ENCODE assay signal across 22 cellular contexts in the genomic region with DNA sequence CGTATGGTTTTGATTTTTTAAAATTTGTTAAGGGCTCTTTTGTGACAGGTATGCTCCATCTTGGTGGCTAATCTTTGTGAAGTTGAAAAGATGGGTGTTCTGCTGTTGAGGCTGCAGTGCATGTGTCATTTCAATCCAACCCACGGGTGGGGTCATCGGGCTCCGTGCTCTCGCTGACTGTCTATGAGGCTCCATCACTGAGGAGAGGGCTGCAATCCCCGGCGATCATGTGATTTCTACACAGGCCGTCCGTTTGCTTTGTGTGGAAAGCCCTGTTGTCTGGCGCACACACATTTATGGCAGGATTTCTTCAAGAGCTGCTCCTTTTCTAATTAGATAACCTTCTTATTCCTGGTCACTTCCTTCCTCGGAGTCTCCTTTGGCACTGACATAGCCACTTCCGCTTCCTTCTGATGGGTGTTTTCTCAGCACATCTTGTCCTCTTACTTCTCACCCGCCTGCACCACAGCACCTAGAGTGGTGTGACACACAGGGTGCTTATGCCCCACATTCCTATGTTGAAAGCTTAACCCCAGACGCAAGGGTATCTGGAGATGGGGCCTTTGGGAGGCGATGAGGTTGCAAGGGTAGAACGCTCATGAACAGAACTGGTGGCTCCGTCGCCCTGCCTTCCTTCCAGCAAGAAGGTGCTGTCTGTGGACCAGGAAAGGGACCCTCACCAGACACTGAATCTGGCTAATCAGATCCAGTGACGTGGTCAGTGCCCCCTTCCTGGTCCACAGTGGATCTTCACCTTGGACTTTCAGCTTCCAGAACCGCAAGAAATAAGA. TPM values are rescaled to one million over a fixed set of nuclear protein-coding genes. Genes with fewer than 3 reads are reported as not detected.
A peak's percentile ranks its signal among the peaks of the same experiment; 100 is the strongest.
DNase-seq lines count a peak whose midpoint lies in the region; ATAC-seq, FAIRE-seq and TF ChIP-seq lines count a peak whose summit lies in the region.
"Had no signal": no experiment of that assay in that cellular context is flagged by ENCODE, and none has a peak within 500 bp of the region (broad histone marks: within the 10 kb centered on the region; RNA-seq: fewer than 3 reads in every experiment).

No MANE protein-coding gene starts in this region.

- H3K4me2 ChIP-seq in HepG2 (ENCODE audit: low read depth, low read length): no peak overlapping the region
- H3K4me2 ChIP-seq: A549 had no signal

- peaks cover 0 to 35% (median 9%) of the 10 kb centered on the region in 4 donors for H3K36me3 ChIP-seq in right lobe of liver
- peaks cover 14 to 29% of the 10 kb centered on the region in 2 experiments; a peak in 4 of 5 replicates for H3K36me3 ChIP-seq in HepG2 (replicated peaks in 1 of 2; ENCODE audit: control insufficient read depth in 1 of 2, insufficient read depth in 2 of 2, low read length in 2 of 2)
- H3K36me3 ChIP-seq in sigmoid colon: peaks cover 25 to 85% (median 59%) of the 10 kb centered on the region in 4 donors

- in situ Hi-C loops in HepG2 (cut with HindIII; ENCODE audit: extremely low pct_ligation_motif_present, low pct_unique_long_range_greater_than_20kb): no loop called here

- TF ChIP-seq EP300 in HepG2 (IDR thresholded peaks at IDR 0.05; ENCODE audit: low read depth in 2 of 2, low read length in 2 of 2): no peak
- no peak for TF ChIP-seq EP300 in HepG2 (CRISPR knock-in tag; IDR thresholded peaks at IDR 0.05; ENCODE audit: borderline replicate concordance)
- no peak for TF ChIP-seq EP300 in sigmoid colon (IDR thresholded peaks at IDR 0.05)

- WGBS in right lobe of liver (ENCODE audit: insufficient coverage, low coverage, low lambda C conversion rate, missing lambda C conversion rate): 85% methylated on average over 11 of the region's 20 CpGs
- WGBS in HepG2 (ENCODE audit: low lambda C conversion rate): 95% methylated on average over 17 of the region's 20 CpGs
- WGBS in right cardiac atrium: 77% methylated on average over 20 of the region's 20 CpGs
- WGBS in sigmoid colon, 2 donors: 93 to 95% methylated on average over 20 of the region's 20 CpGs

- DNase-seq in right lobe of liver (peak in 2 of 3 donors; percentile 6 to 21), HepG2 (ENCODE audit: low spot score) (no peak), right cardiac atrium (peak; percentile 5 to 38 (median 24)), sigmoid colon (peak; percentile 54), NCI-H748 treated with DMSO at 0.1 percent for 48 hours (lab: John Stamatoyannopoulos, UW) (no peak), dedifferentiated amniotic fluid mesenchymal stem cell (ENCODE audit: extremely low spot score) (no peak)
- DNase-seq: DMS53, GF-D8, HFFc6, MG63, NCI-H1417, NCI-H1694 treated with DMSO at 0.1 percent for 48 hours, NCI-H446, NCI-H526, PC-3, SHP77 treated with DMSO at 0.1 percent for 48 hours had no signal

- H3K4me3 ChIP-seq in right lobe of liver (no peak overlapping the region), HepG2 (replicated peaks in 1 of 3; ENCODE audit: insufficient read depth in 1 of 3, low read depth in 2 of 3, low read length in 3 of 3) (no peak overlapping the region), right cardiac atrium (ENCODE audit: low read length) (no peak overlapping the region), sigmoid colon (no peak overlapping the region)
- H3K4me3 ChIP-seq: A549, K562, MG63, SK-N-MC had no signal

- no peaks in the 10 kb centered on the region for H3K79me2 ChIP-seq in HepG2 (ENCODE audit: insufficient read depth, low read length)

- no TSS peak for BruUV-seq in HepG2 (replicated peaks; lab: Mats Ljungman, UMichigan)

- no peaks in the 10 kb centered on the region for H3K27me3 ChIP-seq in right lobe of liver
- H3K27me3 ChIP-seq in HepG2 (ENCODE audit: control insufficient read depth in 1 of 2, insufficient read depth in 2 of 2, low read length in 2 of 2): no peaks in the 10 kb centered on the region
- H3K27me3 ChIP-seq in right cardiac atrium (ENCODE audit: control insufficient read depth, insufficient read depth): no peaks in the 10 kb centered on the region
- H3K27me3 ChIP-seq in sigmoid colon: no peaks in the 10 kb centered on the region
- H3K27me3 ChIP-seq: MG63 had no signal

- H3K27ac ChIP-seq in right lobe of liver (no peak overlapping the region), HepG2 (ENCODE audit: extremely low read length, insufficient read depth, low read length) (no peak overlapping the region), right cardiac atrium (ENCODE audit: low read length) (no peak overlapping the region), sigmoid colon (peak overlapping the region in 3 of 4 donors; percentile 10 to 96 (median 93))
- H3K27ac ChIP-seq: A549, SK-N-MC had no signal

- CTCF ChIA-PET in HepG2 (lab: Yijun Ruan, JAX; ENCODE audit: low intra/inter-chr PET ratio, low total read pairs): no interaction called here

- H3K9me3 ChIP-seq in right lobe of liver (no peaks in the 10 kb centered on the region), HepG2 (ENCODE audit: low read length) (no peaks in the 10 kb centered on the region), right cardiac atrium (ENCODE audit: control insufficient read depth, low read length) (no peaks in the 10 kb centered on the region), sigmoid colon (no peaks in the 10 kb centered on the region)
- H3K9me3 ChIP-seq: A549, MG63 had no signal

- FAIRE-seq in HepG2 (lab: Jason Lieb, UNC): no peak
- FAIRE-seq: A549, D721Med, GM19239, K562 had no signal

- intact Hi-C loops in right lobe of liver (cut with DNase I): no loop called here
- intact Hi-C loops in HepG2 (cut with micrococcal nuclease; ENCODE audit: unreplicated experiment): no loop called here
- intact Hi-C loops in right cardiac atrium (cut with DNase I): no loop called here
- intact Hi-C loops in sigmoid colon (cut with DNase I): no loop called here

- H4K20me1 ChIP-seq in HepG2 (ENCODE audit: insufficient read depth, low read length): no peaks in the 10 kb centered on the region

- no peak for TF ChIP-seq RAD21 in HepG2 (CRISPR knock-in tag; IDR thresholded peaks at IDR 0.05)

- TF ChIP-seq CTCF in right lobe of liver (IDR thresholded peaks at IDR 0.05): no peak
- no peak for TF ChIP-seq CTCF in HepG2 (CRISPR knock-in tag; IDR thresholded peaks at IDR 0.05)
- TF ChIP-seq CTCF in sigmoid colon (IDR thresholded peaks at IDR 0.05): no peak

- POLR2A ChIA-PET in HepG2 (lab: Yijun Ruan, JAX): no interaction called here

- no peak overlapping the region for H2AFZ ChIP-seq in HepG2 (ENCODE audit: low read length)

- TF ChIP-seq POLR2A in right lobe of liver (IDR thresholded peaks at IDR 0.05): no peak
- no peak for TF ChIP-seq POLR2A in HepG2 (IDR thresholded peaks at IDR 0.05; ENCODE audit: insufficient read depth in 1 of 2, low read depth in 2 of 2, low read length in 2 of 2)
- TF ChIP-seq POLR2A in sigmoid colon (IDR thresholded peaks at IDR 0.05): no peak

- H3K4me1 ChIP-seq in right lobe of liver: no peaks in the 10 kb centered on the region
- H3K4me1 ChIP-seq in HepG2 (ENCODE audit: insufficient read depth, low read length): no peaks in the 10 kb centered on the region
- no peaks in the 10 kb centered on the region for H3K4me1 ChIP-seq in right cardiac atrium (ENCODE audit: control insufficient read depth, insufficient read depth, low read length)
- H3K4me1 ChIP-seq in sigmoid colon: peaks cover 0 to 48% (median 39%) of the 10 kb centered on the region in 4 donors
- H3K4me1 ChIP-seq: A549 had no signal

- ATAC-seq in right lobe of liver: peak in 1 of 4 donors; percentile 9
- no peak for ATAC-seq in HepG2
- ATAC-seq in right cardiac atrium: no peak
- no peak for ATAC-seq in HG02642 (IDR thresholded peaks at IDR 0.05; ENCODE audit: poor library complexity, unreplicated experiment)
- ATAC-seq: A549, K562, PC-3 had no signal

- H3K9ac ChIP-seq in HepG2 (ENCODE audit: insufficient read depth, low read depth, low read length): no peak overlapping the region

TF ChIP-seq in HepG2, 621 proteins besides CTCF, POLR2A, EP300 and RAD21 (continues in another document):
- TF ChIP-seq ZNF777 (CRISPR knock-in tag; IDR thresholded peaks at IDR 0.05) (no peak), EED (CRISPR knock-in tag; IDR thresholded peaks at IDR 0.05) (no peak)
- TF ChIP-seq, protein P1, sequence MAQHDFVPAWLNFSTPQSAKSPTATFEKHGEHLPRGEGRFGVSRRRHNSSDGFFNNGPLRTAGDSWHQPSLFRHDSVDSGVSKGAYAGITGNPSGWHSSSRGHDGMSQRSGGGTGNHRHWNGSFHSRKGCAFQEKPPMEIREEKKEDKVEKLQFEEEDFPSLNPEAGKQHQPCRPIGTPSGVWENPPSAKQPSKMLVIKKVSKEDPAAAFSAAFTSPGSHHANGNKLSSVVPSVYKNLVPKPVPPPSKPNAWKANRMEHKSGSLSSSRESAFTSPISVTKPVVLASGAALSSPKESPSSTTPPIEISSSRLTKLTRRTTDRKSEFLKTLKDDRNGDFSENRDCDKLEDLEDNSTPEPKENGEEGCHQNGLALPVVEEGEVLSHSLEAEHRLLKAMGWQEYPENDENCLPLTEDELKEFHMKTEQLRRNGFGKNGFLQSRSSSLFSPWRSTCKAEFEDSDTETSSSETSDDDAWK (CRISPR knock-in tag; IDR thresholded peaks at IDR 0.05): no peak

RNA-seq across cellular contexts. Expression of a gene that starts 9.4 kb away (rescaled TPM):
- total RNA-seq in right lobe of liver (10 to 100 TPM in 5 of 6 experiments, 1 to 10 TPM in 1; 8.5 to 17.0 (median 14.1) TPM), HepG2 (2016; rRNA removed; fragmentation: Illumina TruSeq; extraction: Trizol) (21.8 and 22.3 TPM in 2 replicates), right cardiac atrium (10 to 100 TPM; 35.0 to 45.0 (median 42.0) TPM), sigmoid colon (10 to 100 TPM; 68.6 to 88.9 (median 71.5) TPM)
- total RNA-seq in HepG2 (2016; cell fraction: cytosol; rRNA removed; fragmentation: Illumina TruSeq; extraction: Trizol; ENCODE audit: low read depth): 10.4 and 12.3 TPM in 2 replicates
- total RNA-seq in HepG2 (2016; cell fraction: insoluble cytoplasmic fraction; rRNA removed; fragmentation: Illumina TruSeq; extraction: Trizol): 21.2 and 23.8 TPM in 2 replicates
- total RNA-seq in HepG2 (2016; cell fraction: membrane; rRNA removed; fragmentation: Illumina TruSeq; extraction: Trizol): 16.9 and 20.1 TPM in 2 replicates
- 12.2 and 12.9 TPM in 2 replicates for total RNA-seq in HepG2 (2016; cell fraction: nucleus; rRNA removed; fragmentation: Illumina TruSeq; extraction: Trizol)
- polyA plus RNA-seq in HepG2 (2011; rRNA removed) (27.7 and 37.6 TPM in 2 replicates), right cardiac atrium (40.0 TPM), sigmoid colon (10 to 100 TPM; 46.2 to 55.0 (median 53.5) TPM)
- polyA plus RNA-seq in HepG2 (2011; cell fraction: cytosol; rRNA removed): 24.6 and 33.1 TPM in 2 replicates
- 72.4 and 74.8 TPM in 2 replicates for polyA plus RNA-seq in HepG2 (2011; cell fraction: nucleus; rRNA removed)
- polyA plus RNA-seq in HepG2 (2012): 15.8 and 25.3 TPM in 2 replicates
- polyA plus RNA-seq in HepG2 (2016; cell fraction: cytosol; fragmentation: Illumina TruSeq; extraction: Trizol; ENCODE audit: low read depth): 8.6 and 10.0 TPM in 2 replicates
- 23.8 and 24.4 TPM in 2 replicates for polyA plus RNA-seq in HepG2 (2016; cell fraction: insoluble cytoplasmic fraction; fragmentation: Illumina TruSeq; extraction: Trizol; ENCODE audit: low read depth)
- polyA plus RNA-seq in HepG2 (2016; cell fraction: membrane; fragmentation: Illumina TruSeq; extraction: Trizol; ENCODE audit: low read depth): 15.0 and 16.7 TPM in 2 replicates
- 23.4 and 24.8 TPM in 2 replicates for polyA plus RNA-seq in HepG2 (2016; cell fraction: nucleus; fragmentation: Illumina TruSeq; extraction: Trizol; ENCODE audit: insufficient read depth, low read depth)
- polyA minus RNA-seq in HepG2 (2011; rRNA and poly(A)+ RNA removed; ENCODE audit: low replicate concordance): 21.3 and 36.0 TPM in 2 replicates
- polyA minus RNA-seq in HepG2 (2011; cell fraction: cytosol; rRNA and poly(A)+ RNA removed): 7.4 and 16.7 TPM in 2 replicates
- polyA minus RNA-seq in HepG2 (2011; cell fraction: nucleus; rRNA and poly(A)+ RNA removed): 8.7 and 9.8 TPM in 2 replicates

Comparison
In these comparisons a context has a peak if more than half of its experiments do, and no peak if none do; other contexts are left out.
1. DNase-seq: peak in right lobe of liver (2 of 3), right cardiac atrium (3 of 3) and sigmoid colon (single experiment); none in HepG2 (single experiment), NCI-H748 treated with DMSO at 0.1 percent for 48 hours (single experiment) and dedifferentiated amniotic fluid mesenchymal stem cell (single experiment).
2. H3K27ac ChIP-seq: peak in sigmoid colon (3 of 4); none in right lobe of liver (0 of 3), HepG2 (single experiment) and right cardiac atrium (single experiment).